ENCODE assay signal across 22 cellular contexts in the genomic region with DNA sequence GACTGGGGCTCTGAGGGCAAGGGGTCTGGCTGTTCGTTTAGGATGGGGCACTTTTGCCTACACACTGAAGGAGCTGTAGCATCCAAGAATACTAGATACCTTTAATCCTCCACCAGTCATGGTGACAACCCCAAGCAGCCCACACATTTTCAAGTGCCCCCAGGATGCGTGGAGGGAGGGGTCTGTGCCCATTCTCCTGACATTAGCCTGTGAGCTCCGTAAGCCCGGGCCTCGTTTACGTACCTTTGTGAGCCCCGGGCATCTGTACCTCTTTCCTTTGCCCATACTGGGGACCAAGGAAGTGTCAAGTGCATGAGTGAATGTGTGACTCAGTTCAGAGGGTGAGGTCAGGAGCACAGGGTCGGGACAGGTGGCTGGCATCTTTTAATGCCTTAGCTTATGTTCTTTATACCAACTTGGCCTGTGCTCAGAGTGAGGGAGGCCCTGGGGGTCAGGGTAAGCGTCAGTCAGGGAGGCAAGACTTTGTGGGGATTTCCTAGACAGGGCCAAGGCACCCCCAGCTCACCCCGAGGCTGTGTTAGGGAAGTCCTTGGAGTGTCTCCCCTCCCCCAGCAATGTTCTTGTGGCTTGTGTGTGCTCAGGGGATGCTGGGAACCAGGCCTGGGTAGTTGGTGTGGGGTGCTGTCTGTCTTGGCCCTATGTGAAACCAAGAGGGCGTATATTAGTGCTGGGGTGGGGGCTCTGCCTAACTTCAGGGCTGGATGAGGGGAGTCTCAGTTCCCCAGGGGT. TPM values are rescaled to one million over a fixed set of nuclear protein-coding genes. Genes with fewer than 3 reads are reported as not detected.
DNase-seq lines count a peak whose midpoint lies in the region; ATAC-seq, FAIRE-seq and TF ChIP-seq lines count a peak whose summit lies in the region.
"Had no signal": no experiment of that assay in that cellular context is flagged by ENCODE, and none has a peak within 500 bp of the region (broad histone marks: within the 10 kb centered on the region; RNA-seq: fewer than 3 reads in every experiment).

No MANE protein-coding gene starts in this region.

- H3K4me1 Mint-ChIP-seq in activated CD4-positive, alpha-beta T cell treated with anti-CD3 and anti-CD28 coated beads, Interleukin-2, amount 10 ng/mL, durations not matched to agents 7 days and 5 days: no peaks in the 10 kb centered on the region
- peaks cover 2% of the 10 kb centered on the region for H3K4me1 Mint-ChIP-seq in astrocyte (ENCODE audit: low read depth, unreplicated experiment)
- peaks cover 7% of the 10 kb centered on the region for H3K4me1 Mint-ChIP-seq in stimulated activated effector memory CD8-positive, alpha-beta T cell treated with anti-CD3 and anti-CD28 coated beads, Interleukin-12 subunit alpha, Interleukin-12 subunit beta, amount 100 ng/mL, for 72 hours
- H3K4me1 Mint-ChIP-seq: activated CD4-positive, alpha-beta memory T cell treated with anti-CD3 and anti-CD28 coated beads, Interleukin-2, amount 10 ng/mL, durations not matched to agents 7 days and 5 days had no signal

- peaks cover 5% of the 10 kb centered on the region for H3K79me2 ChIP-seq in astrocyte (ENCODE audit: insufficient read depth, low read length)

- H3K27me3 ChIP-seq in astrocyte (ENCODE audit: insufficient read depth, low read length): no peaks in the 10 kb centered on the region
- H3K27me3 ChIP-seq: heart left ventricle, MG63, thyroid gland had no signal

- H3K9ac ChIP-seq in astrocyte (ENCODE audit: low read length): no peak overlapping the region

- H3K4me1 ChIP-seq in astrocyte (ENCODE audit: insufficient read depth, low read length): no peaks in the 10 kb centered on the region

- peaks cover 14% of the 10 kb centered on the region for H3K36me3 Mint-ChIP-seq in activated CD4-positive, alpha-beta T cell treated with anti-CD3 and anti-CD28 coated beads, Interleukin-2, amount 10 ng/mL, durations not matched to agents 7 days and 5 days (ENCODE audit: low read depth)
- peaks cover 44% of the 10 kb centered on the region for H3K36me3 Mint-ChIP-seq in astrocyte (ENCODE audit: low read depth, unreplicated experiment)
- H3K36me3 Mint-ChIP-seq in stimulated activated effector memory CD8-positive, alpha-beta T cell treated with anti-CD3 and anti-CD28 coated beads, Interleukin-12 subunit alpha, Interleukin-12 subunit beta, amount 100 ng/mL, for 72 hours: peaks cover 94% of the 10 kb centered on the region
- H3K36me3 Mint-ChIP-seq: CD8-positive, alpha-beta T cell had no signal

- H2AFZ ChIP-seq in astrocyte (ENCODE audit: low read depth, low read length): no peak overlapping the region

- TF ChIP-seq CTCF in astrocyte (IDR thresholded peaks at IDR 0.05; ENCODE audit: insufficient read depth, low read depth, low read length) (no peak), GM10266 (IDR thresholded peaks at IDR 0.05; ENCODE audit: control insufficient read depth, insufficient read depth, low read depth, missing control alignments) (no peak)

- H4K20me1 ChIP-seq in astrocyte (ENCODE audit: insufficient read depth, low read length): peaks cover 77% of the 10 kb centered on the region

- H3K27ac ChIP-seq in astrocyte (ENCODE audit: low read depth, low read length): no peak overlapping the region

- H3K4me2 ChIP-seq in astrocyte (ENCODE audit: low read length): no peak overlapping the region

- no peaks in the 10 kb centered on the region for H3K27me3 Mint-ChIP-seq in activated CD4-positive, alpha-beta T cell treated with anti-CD3 and anti-CD28 coated beads, Interleukin-2, amount 10 ng/mL, durations not matched to agents 7 days and 5 days
- no peaks in the 10 kb centered on the region for H3K27me3 Mint-ChIP-seq in astrocyte (ENCODE audit: low read depth, unreplicated experiment)
- H3K27me3 Mint-ChIP-seq: activated CD4-positive, alpha-beta memory T cell treated with anti-CD3 and anti-CD28 coated beads, Interleukin-2, amount 10 ng/mL, durations not matched to agents 7 days and 5 days had no signal

- peak overlapping the region; percentile 13 for H3K27ac Mint-ChIP-seq in activated CD4-positive, alpha-beta T cell treated with anti-CD3 and anti-CD28 coated beads, Interleukin-2, amount 10 ng/mL, durations not matched to agents 7 days and 5 days
- H3K27ac Mint-ChIP-seq in astrocyte (ENCODE audit: unreplicated experiment): no peak overlapping the region
- peak overlapping the region; percentile 20 for H3K27ac Mint-ChIP-seq in stimulated activated effector memory CD8-positive, alpha-beta T cell treated with anti-CD3 and anti-CD28 coated beads, Interleukin-12 subunit alpha, Interleukin-12 subunit beta, amount 100 ng/mL, for 72 hours
- H3K27ac Mint-ChIP-seq: activated CD4-positive, alpha-beta memory T cell treated with anti-CD3 and anti-CD28 coated beads, Interleukin-2, amount 10 ng/mL, durations not matched to agents 7 days and 5 days; CD8-positive, alpha-beta T cell had no signal

- no peak overlapping the region for H3K4me3 ChIP-seq in astrocyte (ENCODE audit: insufficient read depth, low read depth, low read length)
- H3K4me3 ChIP-seq: heart left ventricle, MG63, thyroid gland had no signal

- H3K9me3 Mint-ChIP-seq in activated CD4-positive, alpha-beta T cell treated with anti-CD3 and anti-CD28 coated beads, Interleukin-2, amount 10 ng/mL, durations not matched to agents 7 days and 5 days: no peaks in the 10 kb centered on the region
- H3K9me3 Mint-ChIP-seq in astrocyte (ENCODE audit: unreplicated experiment): no peaks in the 10 kb centered on the region
- H3K9me3 Mint-ChIP-seq in stimulated activated effector memory CD8-positive, alpha-beta T cell treated with anti-CD3 and anti-CD28 coated beads, Interleukin-12 subunit alpha, Interleukin-12 subunit beta, amount 100 ng/mL, for 72 hours: no peaks in the 10 kb centered on the region
- H3K9me3 Mint-ChIP-seq: activated CD4-positive, alpha-beta memory T cell treated with anti-CD3 and anti-CD28 coated beads, Interleukin-2, amount 10 ng/mL, durations not matched to agents 7 days and 5 days; CD8-positive, alpha-beta T cell had no signal

- H3K4me3 Mint-ChIP-seq in activated CD4-positive, alpha-beta T cell treated with anti-CD3 and anti-CD28 coated beads, Interleukin-2, amount 10 ng/mL, durations not matched to agents 7 days and 5 days: no peak overlapping the region
- H3K4me3 Mint-ChIP-seq in astrocyte (ENCODE audit: unreplicated experiment): peak overlapping the region; percentile 54
- H3K4me3 Mint-ChIP-seq in stimulated activated effector memory CD8-positive, alpha-beta T cell treated with anti-CD3 and anti-CD28 coated beads, Interleukin-12 subunit alpha, Interleukin-12 subunit beta, amount 100 ng/mL, for 72 hours: no peak overlapping the region
- H3K4me3 Mint-ChIP-seq: activated CD4-positive, alpha-beta memory T cell treated with anti-CD3 and anti-CD28 coated beads, Interleukin-2, amount 10 ng/mL, durations not matched to agents 7 days and 5 days; CD8-positive, alpha-beta T cell had no signal

- POLR2A ChIA-PET in activated CD4-positive, alpha-beta T cell treated with anti-CD3 and anti-CD28 coated beads, Interleukin-2, amount 10 ng/mL, durations not matched to agents 7 days and 5 days (lab: Charles Lee): no interaction called here

- no peaks in the 10 kb centered on the region for H3K9me3 ChIP-seq in astrocyte (ENCODE audit: insufficient read depth, low read depth, low read length)
- H3K9me3 ChIP-seq: heart left ventricle, MG63, thyroid gland had no signal

- FAIRE-seq in astrocyte (lab: Jason Lieb, UNC): no peak
- FAIRE-seq: GM19239 had no signal

- CTCF ChIA-PET in activated CD4-positive, alpha-beta T cell treated with anti-CD3 and anti-CD28 coated beads, Interleukin-2, amount 10 ng/mL, durations not matched to agents 7 days and 5 days (lab: Charles Lee): interaction anchor here (0.5 to 1.9 kb wide), 6 partner anchors 9 to 296 kb away, joined by 3 to 11 read pairs (median 5); a partner anchor contains a TSS

- H3K36me3 ChIP-seq in astrocyte (ENCODE audit: insufficient read depth, low read length): peaks cover 27% of the 10 kb centered on the region

- DNase-seq in activated CD4-positive, alpha-beta T cell treated with anti-CD3 and anti-CD28 coated beads, Interleukin-2, amount 10 ng/mL, durations not matched to agents 7 days and 5 days: no peak
- DNase-seq in activated CD4-positive, alpha-beta T cell treated with anti-CD3 and anti-CD28 coated beads, Interleukin-2, amount 50 U/mL, for 48 hours: no peak
- no peak for DNase-seq in astrocyte (ENCODE audit: low read depth)
- peak; percentile 38 for DNase-seq in kidney tubule cell (ENCODE audit: low spot score)
- no peak for DNase-seq in stimulated activated effector memory CD8-positive, alpha-beta T cell treated with anti-CD3 and anti-CD28 coated beads, Interleukin-12 subunit alpha, Interleukin-12 subunit beta, amount 100 ng/mL, for 72 hours (ENCODE audit: low spot score in 2 of 2)
- no peak for DNase-seq in RKO (ENCODE audit: low spot score)
- no peak for DNase-seq in GM10266 (ENCODE audit: extremely low spot score)
- DNase-seq: activated CD4-positive, alpha-beta memory T cell treated with anti-CD3 and anti-CD28 coated beads, Interleukin-2, amount 10 ng/mL, durations not matched to agents 7 days and 5 days; activated gamma-delta T cell; CD8-positive, alpha-beta T cell; H7; KG1; MG63; NCI-H1105 treated with DMSO at 0.1 percent for 48 hours; NCI-H2029; stimulated activated naive CD4-positive, alpha-beta T cell treated with Interleukin-2 at 50 U/mL for 16 hours; thyroid gland had no signal

- ATAC-seq in stimulated activated effector memory CD8-positive, alpha-beta T cell treated with anti-CD3 and anti-CD28 coated beads, Interleukin-12 subunit alpha, Interleukin-12 subunit beta, amount 100 ng/mL, for 72 hours: no peak
- no peak for ATAC-seq in GM21360 (IDR thresholded peaks at IDR 0.05; ENCODE audit: unreplicated experiment)
- ATAC-seq: activated CD4-positive, CD25-positive, alpha-beta regulatory T cell treated with anti-CD3 and anti-CD28 coated beads, Interleukin-2, amount 50 U/mL, for 24 hours; CD8-positive, alpha-beta T cell; heart left ventricle; Panc1 had no signal

RNA-seq across cellular contexts. Expression of a gene that starts 12.9 kb away (rescaled TPM):
- 10 to 100 TPM; 23.7 to 25.8 TPM for total RNA-seq in activated CD4-positive, alpha-beta T cell treated with anti-CD3 and anti-CD28 coated beads, Interleukin-2, amount 10 ng/mL, durations not matched to agents 7 days and 5 days
- 144 and 154 TPM in 2 replicates for total RNA-seq in astrocyte
